Comparison of ENCODE assay signal across 1 cellular context in the genomic region with DNA sequence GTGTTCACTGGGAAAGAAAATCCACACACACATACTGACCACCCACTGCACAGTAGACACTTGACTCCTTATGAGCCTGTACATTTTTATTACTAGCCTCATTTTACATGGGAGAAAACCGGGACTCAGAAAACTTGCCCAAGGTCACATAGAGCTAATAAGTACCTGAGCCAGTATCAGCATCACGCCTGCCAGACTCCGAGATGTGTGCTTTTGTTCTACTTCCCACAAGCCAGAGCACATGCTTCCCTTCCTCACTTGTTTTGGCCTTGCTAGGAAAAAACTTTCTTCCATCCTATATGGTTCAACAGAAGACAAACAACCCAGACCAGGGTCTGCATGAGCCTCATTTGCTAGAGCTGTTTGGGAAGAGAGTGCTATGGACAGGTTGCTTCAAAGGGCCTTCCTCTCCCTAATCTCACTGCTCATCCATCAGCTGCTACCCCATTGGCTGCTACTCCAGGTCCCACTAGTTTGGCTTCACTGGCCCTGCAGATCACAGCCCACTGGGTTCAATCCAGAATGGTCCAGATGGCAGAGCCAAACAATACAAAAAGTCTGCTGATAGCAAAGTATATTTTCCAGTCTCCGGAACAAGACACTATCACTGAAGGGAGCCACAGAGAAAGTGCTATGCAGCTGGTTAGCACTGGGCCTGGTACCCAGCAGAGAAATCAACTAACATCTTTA.
TF ChIP-seq lines count a peak whose summit lies in the region.

No MANE protein-coding gene starts in this region.

TF ChIP-seq in HepG2, 621 proteins besides CTCF, POLR2A, EP300 and RAD21 (continued from another document and continues in another):
- TF ChIP-seq ATF7-NPFF (CRISPR knock-in tag; IDR thresholded peaks at IDR 0.05; ENCODE audit: low read depth) (no peak), TRIM24 (CRISPR knock-in tag; IDR thresholded peaks at IDR 0.05) (no peak), SMC3 (IDR thresholded peaks at IDR 0.05; ENCODE audit: low read length) (no peak), CREM (IDR thresholded peaks at IDR 0.05) (no peak), CREM (CRISPR knock-in tag; IDR thresholded peaks at IDR 0.05) (no peak), MYNN (CRISPR knock-in tag; IDR thresholded peaks at IDR 0.05; ENCODE audit: low read depth) (no peak), DNMT3B (CRISPR knock-in tag; conservative IDR thresholded peaks at IDR 0.05) (no peak), PRPF4 (IDR thresholded peaks at IDR 0.05; ENCODE audit: low read depth, low read length, poor library complexity, severe bottlenecking) (no peak), ATAD3A (CRISPR knock-in tag; IDR thresholded peaks at IDR 0.05) (no peak), PHF20 (CRISPR knock-in tag; IDR thresholded peaks at IDR 0.05) (no peak), NFE2 (CRISPR knock-in tag; IDR thresholded peaks at IDR 0.05) (no peak), NFIB (CRISPR knock-in tag; IDR thresholded peaks at IDR 0.05; ENCODE audit: borderline replicate concordance) (no peak), CEBPZ (IDR thresholded peaks at IDR 0.05; ENCODE audit: low read length) (no peak), NBN (conservative IDR thresholded peaks at IDR 0.05) (no peak), ZMYM3 (CRISPR knock-in tag; IDR thresholded peaks at IDR 0.05) (peak; percentile 18; the same call in 1 of the 2 replicates), SP140L (CRISPR knock-in tag; IDR thresholded peaks at IDR 0.05; ENCODE audit: borderline replicate concordance) (no peak), PCBP1 (IDR thresholded peaks at IDR 0.05; ENCODE audit: borderline replicate concordance, low read depth, low read length) (no peak), ZNF224 (CRISPR knock-in tag; IDR thresholded peaks at IDR 0.05) (no peak), KAT8 (CRISPR knock-in tag; IDR thresholded peaks at IDR 0.05) (0 out of 2 replicates have a peak, but pooled peaks have one; percentile 28), CBX1 (IDR thresholded peaks at IDR 0.05; ENCODE audit: low read depth) (no peak), NR1H2 (CRISPR knock-in tag; IDR thresholded peaks at IDR 0.05; ENCODE audit: borderline replicate concordance, low read depth) (no peak), ZNF546 (CRISPR knock-in tag; conservative IDR thresholded peaks at IDR 0.05) (no peak), HMG20A (CRISPR knock-in tag; IDR thresholded peaks at IDR 0.05; ENCODE audit: borderline replicate concordance) (no peak), ZNF616 (CRISPR knock-in tag; IDR thresholded peaks at IDR 0.05; ENCODE audit: low read depth) (no peak), ZNF501 (CRISPR knock-in tag; IDR thresholded peaks at IDR 0.05) (0 out of 2 replicates have a peak, but pooled peaks have one; percentile 38), ZBTB7B (CRISPR knock-in tag; IDR thresholded peaks at IDR 0.05) (no peak), RBFOX2 (IDR thresholded peaks at IDR 0.05; ENCODE audit: low read depth, low read length) (no peak), FOXM1 (CRISPR knock-in tag; IDR thresholded peaks at IDR 0.05) (no peak), SAP130 (CRISPR knock-in tag; IDR thresholded peaks at IDR 0.05; ENCODE audit: low read depth) (no peak), ZNF841 (CRISPR knock-in tag; IDR thresholded peaks at IDR 0.05; ENCODE audit: borderline replicate concordance) (no peak), AGO1 (IDR thresholded peaks at IDR 0.05; ENCODE audit: low read depth, low read length, poor library complexity, severe bottlenecking) (no peak), PLRG1 (conservative IDR thresholded peaks at IDR 0.05) (no peak)
- TF ChIP-seq, protein P1, sequence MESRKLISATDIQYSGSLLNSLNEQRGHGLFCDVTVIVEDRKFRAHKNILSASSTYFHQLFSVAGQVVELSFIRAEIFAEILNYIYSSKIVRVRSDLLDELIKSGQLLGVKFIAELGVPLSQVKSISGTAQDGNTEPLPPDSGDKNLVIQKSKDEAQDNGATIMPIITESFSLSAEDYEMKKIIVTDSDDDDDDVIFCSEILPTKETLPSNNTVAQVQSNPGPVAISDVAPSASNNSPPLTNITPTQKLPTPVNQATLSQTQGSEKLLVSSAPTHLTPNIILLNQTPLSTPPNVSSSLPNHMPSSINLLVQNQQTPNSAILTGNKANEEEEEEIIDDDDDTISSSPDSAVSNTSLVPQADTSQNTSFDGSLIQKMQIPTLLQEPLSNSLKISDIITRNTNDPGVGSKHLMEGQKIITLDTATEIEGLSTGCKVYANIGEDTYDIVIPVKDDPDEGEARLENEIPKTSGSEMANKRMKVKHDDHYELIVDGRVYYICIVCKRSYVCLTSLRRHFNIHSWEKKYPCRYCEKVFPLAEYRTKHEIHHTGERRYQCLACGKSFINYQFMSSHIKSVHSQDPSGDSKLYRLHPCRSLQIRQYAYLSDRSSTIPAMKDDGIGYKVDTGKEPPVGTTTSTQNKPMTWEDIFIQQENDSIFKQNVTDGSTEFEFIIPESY (CRISPR knock-in tag; IDR thresholded peaks at IDR 0.05) = no peak
- TF ChIP-seq, protein P2, sequence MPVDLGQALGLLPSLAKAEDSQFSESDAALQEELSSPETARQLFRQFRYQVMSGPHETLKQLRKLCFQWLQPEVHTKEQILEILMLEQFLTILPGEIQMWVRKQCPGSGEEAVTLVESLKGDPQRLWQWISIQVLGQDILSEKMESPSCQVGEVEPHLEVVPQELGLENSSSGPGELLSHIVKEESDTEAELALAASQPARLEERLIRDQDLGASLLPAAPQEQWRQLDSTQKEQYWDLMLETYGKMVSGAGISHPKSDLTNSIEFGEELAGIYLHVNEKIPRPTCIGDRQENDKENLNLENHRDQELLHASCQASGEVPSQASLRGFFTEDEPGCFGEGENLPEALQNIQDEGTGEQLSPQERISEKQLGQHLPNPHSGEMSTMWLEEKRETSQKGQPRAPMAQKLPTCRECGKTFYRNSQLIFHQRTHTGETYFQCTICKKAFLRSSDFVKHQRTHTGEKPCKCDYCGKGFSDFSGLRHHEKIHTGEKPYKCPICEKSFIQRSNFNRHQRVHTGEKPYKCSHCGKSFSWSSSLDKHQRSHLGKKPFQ (CRISPR knock-in tag; IDR thresholded peaks at IDR 0.05; ENCODE audit: insufficient replicate concordance) = no peak
- TF ChIP-seq, protein P3, sequence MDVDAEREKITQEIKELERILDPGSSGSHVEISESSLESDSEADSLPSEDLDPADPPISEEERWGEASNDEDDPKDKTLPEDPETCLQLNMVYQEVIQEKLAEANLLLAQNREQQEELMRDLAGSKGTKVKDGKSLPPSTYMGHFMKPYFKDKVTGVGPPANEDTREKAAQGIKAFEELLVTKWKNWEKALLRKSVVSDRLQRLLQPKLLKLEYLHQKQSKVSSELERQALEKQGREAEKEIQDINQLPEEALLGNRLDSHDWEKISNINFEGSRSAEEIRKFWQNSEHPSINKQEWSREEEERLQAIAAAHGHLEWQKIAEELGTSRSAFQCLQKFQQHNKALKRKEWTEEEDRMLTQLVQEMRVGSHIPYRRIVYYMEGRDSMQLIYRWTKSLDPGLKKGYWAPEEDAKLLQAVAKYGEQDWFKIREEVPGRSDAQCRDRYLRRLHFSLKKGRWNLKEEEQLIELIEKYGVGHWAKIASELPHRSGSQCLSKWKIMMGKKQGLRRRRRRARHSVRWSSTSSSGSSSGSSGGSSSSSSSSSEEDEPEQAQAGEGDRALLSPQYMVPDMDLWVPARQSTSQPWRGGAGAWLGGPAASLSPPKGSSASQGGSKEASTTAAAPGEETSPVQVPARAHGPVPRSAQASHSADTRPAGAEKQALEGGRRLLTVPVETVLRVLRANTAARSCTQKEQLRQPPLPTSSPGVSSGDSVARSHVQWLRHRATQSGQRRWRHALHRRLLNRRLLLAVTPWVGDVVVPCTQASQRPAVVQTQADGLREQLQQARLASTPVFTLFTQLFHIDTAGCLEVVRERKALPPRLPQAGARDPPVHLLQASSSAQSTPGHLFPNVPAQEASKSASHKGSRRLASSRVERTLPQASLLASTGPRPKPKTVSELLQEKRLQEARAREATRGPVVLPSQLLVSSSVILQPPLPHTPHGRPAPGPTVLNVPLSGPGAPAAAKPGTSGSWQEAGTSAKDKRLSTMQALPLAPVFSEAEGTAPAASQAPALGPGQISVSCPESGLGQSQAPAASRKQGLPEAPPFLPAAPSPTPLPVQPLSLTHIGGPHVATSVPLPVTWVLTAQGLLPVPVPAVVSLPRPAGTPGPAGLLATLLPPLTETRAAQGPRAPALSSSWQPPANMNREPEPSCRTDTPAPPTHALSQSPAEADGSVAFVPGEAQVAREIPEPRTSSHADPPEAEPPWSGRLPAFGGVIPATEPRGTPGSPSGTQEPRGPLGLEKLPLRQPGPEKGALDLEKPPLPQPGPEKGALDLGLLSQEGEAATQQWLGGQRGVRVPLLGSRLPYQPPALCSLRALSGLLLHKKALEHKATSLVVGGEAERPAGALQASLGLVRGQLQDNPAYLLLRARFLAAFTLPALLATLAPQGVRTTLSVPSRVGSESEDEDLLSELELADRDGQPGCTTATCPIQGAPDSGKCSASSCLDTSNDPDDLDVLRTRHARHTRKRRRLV (CRISPR knock-in tag; IDR thresholded peaks at IDR 0.05) = no peak
- TF ChIP-seq, protein P4, sequence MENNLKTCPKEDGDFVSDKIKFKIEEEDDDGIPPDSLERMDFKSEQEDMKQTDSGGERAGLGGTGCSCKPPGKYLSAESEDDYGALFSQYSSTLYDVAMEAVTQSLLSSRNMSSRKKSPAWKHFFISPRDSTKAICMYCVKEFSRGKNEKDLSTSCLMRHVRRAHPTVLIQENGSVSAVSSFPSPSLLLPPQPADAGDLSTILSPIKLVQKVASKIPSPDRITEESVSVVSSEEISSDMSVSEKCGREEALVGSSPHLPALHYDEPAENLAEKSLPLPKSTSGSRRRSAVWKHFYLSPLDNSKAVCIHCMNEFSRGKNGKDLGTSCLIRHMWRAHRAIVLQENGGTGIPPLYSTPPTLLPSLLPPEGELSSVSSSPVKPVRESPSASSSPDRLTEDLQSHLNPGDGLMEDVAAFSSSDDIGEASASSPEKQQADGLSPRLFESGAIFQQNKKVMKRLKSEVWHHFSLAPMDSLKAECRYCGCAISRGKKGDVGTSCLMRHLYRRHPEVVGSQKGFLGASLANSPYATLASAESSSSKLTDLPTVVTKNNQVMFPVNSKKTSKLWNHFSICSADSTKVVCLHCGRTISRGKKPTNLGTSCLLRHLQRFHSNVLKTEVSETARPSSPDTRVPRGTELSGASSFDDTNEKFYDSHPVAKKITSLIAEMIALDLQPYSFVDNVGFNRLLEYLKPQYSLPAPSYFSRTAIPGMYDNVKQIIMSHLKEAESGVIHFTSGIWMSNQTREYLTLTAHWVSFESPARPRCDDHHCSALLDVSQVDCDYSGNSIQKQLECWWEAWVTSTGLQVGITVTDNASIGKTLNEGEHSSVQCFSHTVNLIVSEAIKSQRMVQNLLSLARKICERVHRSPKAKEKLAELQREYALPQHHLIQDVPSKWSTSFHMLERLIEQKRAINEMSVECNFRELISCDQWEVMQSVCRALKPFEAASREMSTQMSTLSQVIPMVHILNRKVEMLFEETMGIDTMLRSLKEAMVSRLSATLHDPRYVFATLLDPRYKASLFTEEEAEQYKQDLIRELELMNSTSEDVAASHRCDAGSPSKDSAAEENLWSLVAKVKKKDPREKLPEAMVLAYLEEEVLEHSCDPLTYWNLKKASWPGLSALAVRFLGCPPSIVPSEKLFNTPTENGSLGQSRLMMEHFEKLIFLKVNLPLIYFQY (CRISPR knock-in tag; IDR thresholded peaks at IDR 0.05; ENCODE audit: borderline replicate concordance) = no peak
- TF ChIP-seq, protein P5, sequence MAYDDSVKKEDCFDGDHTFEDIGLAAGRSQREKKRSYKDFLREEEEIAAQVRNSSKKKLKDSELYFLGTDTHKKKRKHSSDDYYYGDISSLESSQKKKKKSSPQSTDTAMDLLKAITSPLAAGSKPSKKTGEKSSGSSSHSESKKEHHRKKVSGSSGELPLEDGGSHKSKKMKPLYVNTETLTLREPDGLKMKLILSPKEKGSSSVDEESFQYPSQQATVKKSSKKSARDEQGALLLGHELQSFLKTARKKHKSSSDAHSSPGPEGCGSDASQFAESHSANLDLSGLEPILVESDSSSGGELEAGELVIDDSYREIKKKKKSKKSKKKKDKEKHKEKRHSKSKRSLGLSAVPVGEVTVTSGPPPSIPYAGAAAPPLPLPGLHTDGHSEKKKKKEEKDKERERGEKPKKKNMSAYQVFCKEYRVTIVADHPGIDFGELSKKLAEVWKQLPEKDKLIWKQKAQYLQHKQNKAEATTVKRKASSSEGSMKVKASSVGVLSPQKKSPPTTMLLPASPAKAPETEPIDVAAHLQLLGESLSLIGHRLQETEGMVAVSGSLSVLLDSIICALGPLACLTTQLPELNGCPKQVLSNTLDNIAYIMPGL (CRISPR knock-in tag; IDR thresholded peaks at IDR 0.05; ENCODE audit: borderline replicate concordance in 1 of 2, low read depth in 1 of 2) = no peak
- TF ChIP-seq, protein P6, sequence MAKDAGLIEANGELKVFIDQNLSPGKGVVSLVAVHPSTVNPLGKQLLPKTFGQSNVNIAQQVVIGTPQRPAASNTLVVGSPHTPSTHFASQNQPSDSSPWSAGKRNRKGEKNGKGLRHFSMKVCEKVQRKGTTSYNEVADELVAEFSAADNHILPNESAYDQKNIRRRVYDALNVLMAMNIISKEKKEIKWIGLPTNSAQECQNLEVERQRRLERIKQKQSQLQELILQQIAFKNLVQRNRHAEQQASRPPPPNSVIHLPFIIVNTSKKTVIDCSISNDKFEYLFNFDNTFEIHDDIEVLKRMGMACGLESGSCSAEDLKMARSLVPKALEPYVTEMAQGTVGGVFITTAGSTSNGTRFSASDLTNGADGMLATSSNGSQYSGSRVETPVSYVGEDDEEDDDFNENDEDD (CRISPR knock-in tag; IDR thresholded peaks at IDR 0.05; ENCODE audit: borderline replicate concordance) = peak; percentile 36; the same call in 1 of the 2 replicates
- TF ChIP-seq, protein P7, sequence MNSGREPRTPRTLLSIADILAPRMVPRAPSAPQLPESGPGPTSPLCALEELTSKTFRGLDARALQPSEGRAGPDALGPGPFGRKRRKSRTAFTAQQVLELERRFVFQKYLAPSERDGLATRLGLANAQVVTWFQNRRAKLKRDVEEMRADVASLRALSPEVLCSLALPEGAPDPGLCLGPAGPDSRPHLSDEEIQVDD (CRISPR knock-in tag; IDR thresholded peaks at IDR 0.05; ENCODE audit: borderline replicate concordance) = no peak
